Comparison of ENCODE assay signal across 1 cellular context in genomic region chr10:68346774-68347173, GRCh38.
TF ChIP-seq lines count a peak whose summit lies in the region.

No MANE protein-coding gene starts in this region.

TF ChIP-seq in HepG2, 621 proteins besides CTCF, POLR2A, EP300 and RAD21:
- TF ChIP-seq TOPORS (CRISPR knock-in tag; IDR thresholded peaks at IDR 0.05) (no peak), ZNF138 (CRISPR knock-in tag; IDR thresholded peaks at IDR 0.05; ENCODE audit: low read depth) (no peak), GRHL1 (CRISPR knock-in tag; conservative IDR thresholded peaks at IDR 0.05) (no peak), RBM22 (optimal IDR thresholded peaks at IDR 0.05; ENCODE audit: low read length) (peak; percentile 29), ZNF569 (CRISPR knock-in tag; IDR thresholded peaks at IDR 0.05; ENCODE audit: borderline replicate concordance) (no peak)
TF ChIP-seq in HepG2: peak in this region for 1.
